ENCODE assay signal across 8 cellular contexts in the genomic region with DNA sequence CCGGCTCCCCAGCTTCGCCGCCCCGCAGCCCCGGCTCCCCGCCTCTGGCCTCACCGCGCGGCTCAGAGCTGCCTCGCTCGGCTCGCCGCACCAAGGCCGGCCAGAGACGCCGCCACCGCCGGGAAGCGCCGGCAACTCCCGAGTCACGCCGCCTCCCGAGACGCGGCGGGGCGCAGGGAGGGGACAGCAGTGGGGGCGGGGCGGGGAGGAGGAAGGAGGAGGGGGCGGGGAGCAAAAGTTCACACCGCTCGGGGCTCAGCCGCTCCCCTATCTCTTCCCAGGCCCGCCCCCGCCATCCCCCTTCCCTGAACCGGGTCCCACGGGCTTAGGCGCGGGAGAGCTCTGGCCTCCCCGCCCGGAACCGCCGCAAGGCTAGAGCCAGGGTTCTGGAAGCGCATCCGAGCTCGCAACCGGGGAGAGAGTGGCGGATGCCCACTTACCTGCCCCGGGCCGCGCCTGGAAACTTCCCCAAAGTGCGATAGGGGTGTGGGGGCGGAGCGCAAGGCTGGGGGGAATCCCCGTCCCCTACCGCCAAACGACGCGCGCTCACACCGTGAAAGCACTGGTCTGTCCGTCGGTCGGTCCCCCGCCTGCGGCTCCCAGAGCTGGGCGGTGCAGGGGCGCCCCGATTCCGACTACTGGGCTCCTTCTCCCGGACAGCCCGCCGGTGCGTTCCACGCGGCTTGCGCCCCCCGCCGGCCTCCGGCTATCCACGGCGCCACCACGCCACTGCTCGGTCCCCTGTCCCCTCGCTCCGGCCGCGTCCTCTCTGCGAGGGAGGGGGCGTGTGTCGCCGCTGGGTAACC. TPM values are rescaled to one million over a fixed set of nuclear protein-coding genes. Genes with fewer than 3 reads are reported as not detected.
DNase-seq lines count a peak whose midpoint lies in the region; ATAC-seq and TF ChIP-seq lines count a peak whose summit lies in the region.

No MANE protein-coding gene starts in this region.

- DNase-seq in AG04450 (ENCODE audit: low read depth, low spot score) (no peak), GM13977 (ENCODE audit: low spot score) (peak; percentile 76), chondrocyte (ENCODE audit: low spot score) (peak; percentile 83), left lobe of liver (ENCODE audit: low spot score) (peak; percentile 68)
- no peak for DNase-seq in stimulated activated effector memory CD8-positive, alpha-beta T cell treated with anti-CD3 and anti-CD28 coated beads, Interleukin-12 subunit alpha, Interleukin-12 subunit beta, amount 100 ng/mL, for 72 hours (ENCODE audit: low spot score in 2 of 2)

- peak overlapping the region; percentile 65 for H3K27ac Mint-ChIP-seq in chondrocyte (ENCODE audit: unreplicated experiment)
- H3K27ac Mint-ChIP-seq in stimulated activated effector memory CD8-positive, alpha-beta T cell treated with anti-CD3 and anti-CD28 coated beads, Interleukin-12 subunit alpha, Interleukin-12 subunit beta, amount 100 ng/mL, for 72 hours = no peak overlapping the region

- peak; percentile 60 for ATAC-seq in left lobe of liver
- peak; percentile 23 for ATAC-seq in stimulated activated effector memory CD8-positive, alpha-beta T cell treated with anti-CD3 and anti-CD28 coated beads, Interleukin-12 subunit alpha, Interleukin-12 subunit beta, amount 100 ng/mL, for 72 hours
- ATAC-seq in HG02852 (IDR thresholded peaks at IDR 0.05; ENCODE audit: unreplicated experiment) = no peak
- no peak for ATAC-seq in GM19455 (IDR thresholded peaks at IDR 0.05; ENCODE audit: unreplicated experiment)

- H3K4me3 ChIP-seq in AG04450 (ENCODE audit: low read depth, low read length) (peak overlapping the region; percentile 46), OCI-LY1 (ENCODE audit: low read depth, low read length, poor library complexity, severe bottlenecking) (peak overlapping the region; percentile 67)

- TF ChIP-seq CTCF in AG04450 (IDR thresholded peaks at IDR 0.05; ENCODE audit: low read depth, low read length) (no peak), GM13977 (IDR thresholded peaks at IDR 0.05; ENCODE audit: extremely low read depth, insufficient read depth, missing control alignments) (no peak), OCI-LY1 (IDR thresholded peaks at IDR 0.05; ENCODE audit: low read length) (peak; percentile 25; the same call in 1 of the 2 replicates), chondrocyte (IDR thresholded peaks at IDR 0.05) (peak; percentile 60)

- peaks cover 10% of the 10 kb centered on the region; the same call in 1 of the 2 replicates for H3K36me3 ChIP-seq in OCI-LY1 (ENCODE audit: insufficient read depth, low read length)

- no peaks in the 10 kb centered on the region for H3F3A ChIP-seq in OCI-LY1 (ENCODE audit: insufficient read depth, low read length)

- peaks cover 5% of the 10 kb centered on the region for H3K36me3 Mint-ChIP-seq in chondrocyte (ENCODE audit: low read depth)
- no peaks in the 10 kb centered on the region for H3K36me3 Mint-ChIP-seq in stimulated activated effector memory CD8-positive, alpha-beta T cell treated with anti-CD3 and anti-CD28 coated beads, Interleukin-12 subunit alpha, Interleukin-12 subunit beta, amount 100 ng/mL, for 72 hours

- peak overlapping the region; percentile 86 for H3K4me3 Mint-ChIP-seq in chondrocyte (ENCODE audit: unreplicated experiment)
- H3K4me3 Mint-ChIP-seq in stimulated activated effector memory CD8-positive, alpha-beta T cell treated with anti-CD3 and anti-CD28 coated beads, Interleukin-12 subunit alpha, Interleukin-12 subunit beta, amount 100 ng/mL, for 72 hours = peak overlapping the region; percentile 10

- H3K27me3 ChIP-seq in AG04450 (ENCODE audit: control insufficient read depth, insufficient read depth, low read length) = peaks cover 66% of the 10 kb centered on the region
- no peaks in the 10 kb centered on the region; the same call in 1 of the 2 replicates for H3K27me3 ChIP-seq in OCI-LY1 (ENCODE audit: insufficient read depth, low read length)

- H3K4me2 ChIP-seq in OCI-LY1 (ENCODE audit: low read length) = peak overlapping the region; percentile 75

- peaks cover 3% of the 10 kb centered on the region for H3K9me3 Mint-ChIP-seq in chondrocyte (ENCODE audit: low read depth)
- H3K9me3 Mint-ChIP-seq in stimulated activated effector memory CD8-positive, alpha-beta T cell treated with anti-CD3 and anti-CD28 coated beads, Interleukin-12 subunit alpha, Interleukin-12 subunit beta, amount 100 ng/mL, for 72 hours = no peaks in the 10 kb centered on the region

- POLR2A ChIA-PET in AG04450 (lab: Yijun Ruan, JAX) = no interaction called here

- H3K9me3 ChIP-seq in AG04450 (ENCODE audit: control insufficient read depth, insufficient read depth, low read length) (peaks cover 2% of the 10 kb centered on the region), OCI-LY1 (ENCODE audit: low read length) (no peaks in the 10 kb centered on the region)

- in situ Hi-C loops in GM13977 (cut with MboI; ENCODE audit: low pct_unique_long_range_greater_than_20kb, low sequenced_read_pairs, unreplicated experiment) = no loop called here

- peaks cover 63% of the 10 kb centered on the region for H3K4me1 ChIP-seq in OCI-LY1 (ENCODE audit: insufficient read depth, low read length, severe bottlenecking)

- H3K9me2 ChIP-seq in OCI-LY1 (ENCODE audit: low read depth, low read length) = no peaks in the 10 kb centered on the region

- H2AFZ ChIP-seq in OCI-LY1 (ENCODE audit: low read length) = no peak overlapping the region

- H4K20me1 ChIP-seq in OCI-LY1 (ENCODE audit: insufficient read depth, low read length) = no peaks in the 10 kb centered on the region

- CTCF ChIA-PET in AG04450 (lab: Charles Lee) = interaction anchor here (1.0 kb wide), 1 partner anchor 297 kb away, joined by 5 read pairs; no protein-coding TSS in a partner anchor

- no peak overlapping the region for H3K27ac ChIP-seq in AG04450 (ENCODE audit: low read depth, low read length)
- peak overlapping the region; percentile 19 for H3K27ac ChIP-seq in OCI-LY1 (ENCODE audit: low read depth, low read length, poor library complexity, severe bottlenecking)

- peak overlapping the region; percentile 74 for H3K9ac ChIP-seq in OCI-LY1 (ENCODE audit: low read length)

- peaks cover 42% of the 10 kb centered on the region for H3K4me1 Mint-ChIP-seq in chondrocyte (ENCODE audit: low read depth)
- no peaks in the 10 kb centered on the region for H3K4me1 Mint-ChIP-seq in stimulated activated effector memory CD8-positive, alpha-beta T cell treated with anti-CD3 and anti-CD28 coated beads, Interleukin-12 subunit alpha, Interleukin-12 subunit beta, amount 100 ng/mL, for 72 hours

- peaks cover 7% of the 10 kb centered on the region for H3K27me3 Mint-ChIP-seq in chondrocyte (ENCODE audit: low read depth)

- no peaks in the 10 kb centered on the region for H3K79me2 ChIP-seq in OCI-LY1 (ENCODE audit: insufficient read depth, low read length)

RNA-seq across cellular contexts. Expression of gene CHST15, which starts 0.9 kb away (rescaled TPM):
- 3.2 and 4.1 TPM in 2 replicates for polyA plus RNA-seq in AG04450 (2011; rRNA removed)
- polyA minus RNA-seq in AG04450 (2011; rRNA and poly(A)+ RNA removed) = 4.2 and 5.1 TPM in 2 replicates
- 26.1 to 43.8 TPM (median 42.8 TPM) in 3 replicates for total RNA-seq in chondrocyte
- total RNA-seq in left lobe of liver = 12.8 TPM

Comparison
In these comparisons a context has a peak if more than half of its experiments do, and no peak if none do; other contexts are left out.
1. DNase-seq: peak in GM13977 (single experiment), chondrocyte (single experiment) and left lobe of liver (single experiment); none in AG04450 (single experiment) and stimulated activated effector memory CD8-positive, alpha-beta T cell treated with anti-CD3 and anti-CD28 coated beads, Interleukin-12 subunit alpha, Interleukin-12 subunit beta, amount 100 ng/mL, for 72 hours (0 of 2).
2. CTCF ChIP-seq: peak in OCI-LY1 (single experiment) and chondrocyte (single experiment); none in AG04450 (single experiment) and GM13977 (single experiment).
3. ATAC-seq: peak in left lobe of liver (single experiment) and stimulated activated effector memory CD8-positive, alpha-beta T cell treated with anti-CD3 and anti-CD28 coated beads, Interleukin-12 subunit alpha, Interleukin-12 subunit beta, amount 100 ng/mL, for 72 hours (single experiment); none in HG02852 (single experiment) and GM19455 (single experiment).